ENCODE assay signal across 20 cellular contexts in genomic region chr2:69223759-69224494, GRCh38.
DNase-seq lines count a peak whose midpoint lies in the region; ATAC-seq and TF ChIP-seq lines count a peak whose summit lies in the region.
"Had no signal": no experiment of that assay in that cellular context is flagged by ENCODE, and none has a peak within 500 bp of the region (broad histone marks: within the 10 kb centered on the region; RNA-seq: fewer than 3 reads in every experiment).

No MANE protein-coding gene starts in this region.

- H3K27me3 ChIP-seq in ACC112 (ENCODE audit: insufficient read depth, low read length), result no peaks in the 10 kb centered on the region
- no peaks in the 10 kb centered on the region for H3K27me3 ChIP-seq in Panc1 (ENCODE audit: control insufficient read depth, insufficient read depth, low read length)
- H3K27me3 ChIP-seq: cardiac muscle cell, Peyer's patch had no signal

- H3K27ac Mint-ChIP-seq in MCF 10A (ENCODE audit: low read depth, unreplicated experiment), result no peak overlapping the region
- H3K27ac Mint-ChIP-seq: activated B cell treated with CpG ODN at 0.5 μM for 24 hours; activated naive CD4-positive, alpha-beta T cell treated with anti-CD3 and anti-CD28 coated beads, Interleukin-2, amount 10 ng/mL, durations not matched to agents 7 days and 5 days; endodermal cell; stimulated activated naive CD8-positive, alpha-beta T cell treated with anti-CD3 and anti-CD28 coated beads, Interleukin-15, Interleukin-2, amounts not matched to agents 100 ng/mL and 50 ng/mL, for 24 hours; T-cell had no signal

- H3K27ac ChIP-seq in ACC112 (ENCODE audit: low read depth, low read length), result peak overlapping the region; percentile 83
- H3K27ac ChIP-seq in Panc1 (ENCODE audit: low read length), result peak overlapping the region; percentile 44; the same call in 1 of the 2 replicates
- H3K27ac ChIP-seq: cardiac muscle cell, KMS-11 had no signal

- no peaks in the 10 kb centered on the region for H3K79me2 ChIP-seq in ACC112 (ENCODE audit: control insufficient read depth, insufficient read depth, low read length, unreplicated experiment)

- H3K4me1 ChIP-seq in ACC112 (ENCODE audit: control insufficient read depth, insufficient read depth, low read length, unreplicated experiment), result peaks cover 52% of the 10 kb centered on the region
- peaks cover 5% of the 10 kb centered on the region for H3K4me1 ChIP-seq in Panc1 (ENCODE audit: control insufficient read depth, insufficient read depth, low read length)
- H3K4me1 ChIP-seq in mucosa of descending colon (ENCODE audit: low read depth), result peaks cover 20% of the 10 kb centered on the region
- H3K4me1 ChIP-seq: Caco-2 had no signal

- intact Hi-C loops in Panc1 (cut with micrococcal nuclease; ENCODE audit: unreplicated experiment), result no loop called here
- intact Hi-C loops in mucosa of descending colon (cut with DNase I, micrococcal nuclease), result no loop called here
- intact Hi-C loops in MCF 10A (cut with micrococcal nuclease), result no loop called here

- TF ChIP-seq CTCF in Panc1 (IDR thresholded peaks at IDR 0.05), result no peak
- TF ChIP-seq CTCF in mucosa of descending colon (IDR thresholded peaks at IDR 0.05), result no peak
- no peak for TF ChIP-seq CTCF in MCF 10A (IDR thresholded peaks at IDR 0.05; ENCODE audit: unreplicated experiment)
- no peak for TF ChIP-seq CTCF in GM20000 (IDR thresholded peaks at IDR 0.05; ENCODE audit: extremely low read depth, missing control alignments)

- no peak overlapping the region for H3K4me3 ChIP-seq in ACC112 (ENCODE audit: low read depth, low read length)
- H3K4me3 ChIP-seq in Panc1 (ENCODE audit: low read depth in 2 of 2, low read length in 2 of 2), result no peak overlapping the region
- no peak overlapping the region for H3K4me3 ChIP-seq in mucosa of descending colon
- H3K4me3 ChIP-seq: cardiac muscle cell, Peyer's patch had no signal

- peak; percentile 56 to 86 (median 80) for DNase-seq in NCI-H1417 (lab: John Stamatoyannopoulos, UW)
- DNase-seq in Panc1 (ENCODE audit: low read depth, low spot score), result no peak
- peak in 1 of 3 donors; percentile 46 for DNase-seq in mucosa of descending colon
- DNase-seq in MCF 10A (ENCODE audit: unreplicated experiment), result no peak
- no peak for DNase-seq in GM20000 (ENCODE audit: low spot score)
- DNase-seq: activated B cell treated with CpG ODN at 0.5 μM for 24 hours; activated CD8-positive, alpha-beta memory T cell treated with anti-CD3 and anti-CD28 coated beads, Interleukin-2, amount 50 U/mL, for 48 hours; activated naive CD4-positive, alpha-beta T cell treated with anti-CD3 and anti-CD28 coated beads, Interleukin-2, amount 10 ng/mL, durations not matched to agents 7 days and 5 days; Caco-2; endodermal cell; mesendoderm; occipital lobe; Peyer's patch; T-cell had no signal

- no peaks in the 10 kb centered on the region for H3K36me3 Mint-ChIP-seq in MCF 10A (ENCODE audit: insufficient read depth, unreplicated experiment)
- H3K36me3 Mint-ChIP-seq: activated naive CD4-positive, alpha-beta T cell treated with anti-CD3 and anti-CD28 coated beads, Interleukin-2, amount 10 ng/mL, durations not matched to agents 7 days and 5 days; T-cell had no signal

- H3K27me3 Mint-ChIP-seq in MCF 10A (ENCODE audit: insufficient read depth, unreplicated experiment), result no peaks in the 10 kb centered on the region

- no peak overlapping the region for H2AFZ ChIP-seq in ACC112 (ENCODE audit: low read length, unreplicated experiment)

- BruUV-seq in Panc1 (replicated peaks; lab: Mats Ljungman, UMichigan) (no TSS peak), MCF 10A (replicated peaks; lab: Mats Ljungman, UMichigan) (no TSS peak)

- H3K4me1 Mint-ChIP-seq in MCF 10A (ENCODE audit: insufficient read depth, unreplicated experiment), result no peaks in the 10 kb centered on the region
- H3K4me1 Mint-ChIP-seq: activated B cell treated with CpG ODN at 0.5 μM for 24 hours; activated naive CD4-positive, alpha-beta T cell treated with anti-CD3 and anti-CD28 coated beads, Interleukin-2, amount 10 ng/mL, durations not matched to agents 7 days and 5 days; endodermal cell; T-cell had no signal

- CTCF ChIA-PET in Panc1 (lab: Charles Lee) (no interaction called here), MCF 10A (lab: Yijun Ruan, JAX) (no interaction called here)

- no peaks in the 10 kb centered on the region for H3K9me3 Mint-ChIP-seq in MCF 10A (ENCODE audit: unreplicated experiment)
- H3K9me3 Mint-ChIP-seq: activated B cell treated with CpG ODN at 0.5 μM for 24 hours; activated naive CD4-positive, alpha-beta T cell treated with anti-CD3 and anti-CD28 coated beads, Interleukin-2, amount 10 ng/mL, durations not matched to agents 7 days and 5 days; endodermal cell; stimulated activated naive CD8-positive, alpha-beta T cell treated with anti-CD3 and anti-CD28 coated beads, Interleukin-15, Interleukin-2, amounts not matched to agents 100 ng/mL and 50 ng/mL, for 24 hours; T-cell had no signal

- in situ Hi-C loops in Panc1 (cut with HindIII; ENCODE audit: low pct_unique_long_range_greater_than_20kb, low sequenced_read_pairs), result no loop called here

- H3K4me3 Mint-ChIP-seq in MCF 10A (ENCODE audit: unreplicated experiment), result no peak overlapping the region
- H3K4me3 Mint-ChIP-seq: activated B cell treated with CpG ODN at 0.5 μM for 24 hours; activated naive CD4-positive, alpha-beta T cell treated with anti-CD3 and anti-CD28 coated beads, Interleukin-2, amount 10 ng/mL, durations not matched to agents 7 days and 5 days; endodermal cell; stimulated activated naive CD8-positive, alpha-beta T cell treated with anti-CD3 and anti-CD28 coated beads, Interleukin-15, Interleukin-2, amounts not matched to agents 100 ng/mL and 50 ng/mL, for 24 hours; T-cell had no signal

- POLR2A ChIA-PET in Panc1 (lab: Charles Lee) (no interaction called here), MCF 10A (lab: Yijun Ruan, JAX) (no interaction called here)

- H3K9me3 ChIP-seq in Panc1 (ENCODE audit: control insufficient read depth, insufficient read depth, low read depth, low read length), result no peaks in the 10 kb centered on the region
- no peaks in the 10 kb centered on the region for H3K9me3 ChIP-seq in mucosa of descending colon
- H3K9me3 ChIP-seq: Caco-2, Peyer's patch had no signal

- ATAC-seq in Panc1, result no peak
- peak; percentile 79 for ATAC-seq in mucosa of descending colon
- ATAC-seq in HG02610 (IDR thresholded peaks at IDR 0.05; ENCODE audit: unreplicated experiment), result no peak
- no peak for ATAC-seq in HG03025 (IDR thresholded peaks at IDR 0.05; ENCODE audit: low FRiP score, unreplicated experiment)
- ATAC-seq: T-cell had no signal

- H3K36me3 ChIP-seq in ACC112 (ENCODE audit: insufficient read depth, low read length), result no peaks in the 10 kb centered on the region
- no peaks in the 10 kb centered on the region for H3K36me3 ChIP-seq in Panc1 (ENCODE audit: control insufficient read depth, insufficient read depth, low read length)
- no peaks in the 10 kb centered on the region for H3K36me3 ChIP-seq in mucosa of descending colon (ENCODE audit: low read depth)
- H3K36me3 ChIP-seq: cardiac muscle cell, Peyer's patch had no signal

Comparison
In these comparisons a context has a peak if more than half of its experiments do, and no peak if none do; other contexts are left out.
1. DNase-seq: peak in NCI-H1417 (3 of 3); none in Panc1 (single experiment), MCF 10A (single experiment) and GM20000 (single experiment).